Comparison of ENCODE assay signal across 12 cellular contexts in genomic region chr10:93503075-93503474, GRCh38. TPM values are rescaled to one million over a fixed set of nuclear protein-coding genes. Genes with fewer than 3 reads are reported as not detected.
A peak's percentile ranks its signal among the peaks of the same experiment; 100 is the strongest.
DNase-seq lines count a peak whose midpoint lies in the region; ATAC-seq and TF ChIP-seq lines count a peak whose summit lies in the region.
"Had no signal": no experiment of that assay in that cellular context is flagged by ENCODE, and none has a peak within 500 bp of the region (broad histone marks: within the 10 kb centered on the region; RNA-seq: fewer than 3 reads in every experiment).

No MANE protein-coding gene starts in this region.

- H3K27ac Mint-ChIP-seq in effector memory CD8-positive, alpha-beta T cell, result peak overlapping the region; percentile 55 to 79
- H3K27ac Mint-ChIP-seq in endothelial cell (ENCODE audit: unreplicated experiment), result no peak overlapping the region
- H3K27ac Mint-ChIP-seq: dendritic cell treated with granulocyte-macrophage colony-stimulating factor and Interleukin-4, amounts not matched to agents 40 ng/mL and 50 ng/mL, for 4 days had no signal

- peaks cover 3% of the 10 kb centered on the region for H3K36me3 Mint-ChIP-seq in effector memory CD8-positive, alpha-beta T cell (ENCODE audit: insufficient read depth)
- no peaks in the 10 kb centered on the region for H3K36me3 Mint-ChIP-seq in endothelial cell (ENCODE audit: low read depth, unreplicated experiment)

- DNase-seq in effector memory CD8-positive, alpha-beta T cell, result no peak
- DNase-seq in endothelial cell (ENCODE audit: low spot score), result no peak
- DNase-seq in sciatic nerve (ENCODE audit: low spot score), result no peak
- DNase-seq in SHP77 treated with DMSO at 0.1 percent for 48 hours (lab: John Stamatoyannopoulos, UW), result no peak
- DNase-seq: NCI-H187 treated with DMSO at 0.1 percent for 48 hours, nucleus accumbens had no signal

- H3K9me3 Mint-ChIP-seq in effector memory CD8-positive, alpha-beta T cell, result no peaks in the 10 kb centered on the region
- no peaks in the 10 kb centered on the region for H3K9me3 Mint-ChIP-seq in endothelial cell (ENCODE audit: unreplicated experiment)
- H3K9me3 Mint-ChIP-seq: dendritic cell treated with granulocyte-macrophage colony-stimulating factor and Interleukin-4, amounts not matched to agents 40 ng/mL and 50 ng/mL, for 4 days had no signal

- ATAC-seq in GM18499 (IDR thresholded peaks at IDR 0.05; ENCODE audit: insufficient read depth, unreplicated experiment) (peak; percentile 39), GM19468 (IDR thresholded peaks at IDR 0.05; ENCODE audit: extremely low read depth, unreplicated experiment) (peak; percentile 88), HG03097 (IDR thresholded peaks at IDR 0.05; ENCODE audit: low FRiP score, unreplicated experiment) (peak; percentile 71), sciatic nerve (no peak), HG03571 (IDR thresholded peaks at IDR 0.05; ENCODE audit: unreplicated experiment) (no peak)
- ATAC-seq in effector memory CD8-positive, alpha-beta T cell (replicated peaks), result peak; percentile 32
- ATAC-seq: Right ventricle myocardium inferior had no signal

- H3K4me1 Mint-ChIP-seq in effector memory CD8-positive, alpha-beta T cell (ENCODE audit: low read depth in 2 of 2), result peaks cover 5 to 19% of the 10 kb centered on the region in 2 donors
- H3K4me1 Mint-ChIP-seq in endothelial cell (ENCODE audit: unreplicated experiment), result peaks cover 2% of the 10 kb centered on the region

- H3K27me3 Mint-ChIP-seq in effector memory CD8-positive, alpha-beta T cell, result no peaks in the 10 kb centered on the region
- H3K27me3 Mint-ChIP-seq in endothelial cell (ENCODE audit: unreplicated experiment), result peaks cover 1% of the 10 kb centered on the region
- H3K27me3 Mint-ChIP-seq: dendritic cell treated with granulocyte-macrophage colony-stimulating factor and Interleukin-4, amounts not matched to agents 40 ng/mL and 50 ng/mL, for 4 days had no signal

- peak overlapping the region; percentile 45 to 71 for H3K4me3 Mint-ChIP-seq in effector memory CD8-positive, alpha-beta T cell
- no peak overlapping the region for H3K4me3 Mint-ChIP-seq in endothelial cell (ENCODE audit: unreplicated experiment)
- H3K4me3 Mint-ChIP-seq: dendritic cell treated with granulocyte-macrophage colony-stimulating factor and Interleukin-4, amounts not matched to agents 40 ng/mL and 50 ng/mL, for 4 days had no signal

- intact Hi-C loops in sciatic nerve (cut with DNase I), result no loop called here

- TF ChIP-seq CTCF in endothelial cell (IDR thresholded peaks at IDR 0.05; ENCODE audit: unreplicated experiment), result no peak

RNA-seq across cellular contexts. Expression of gene CEP55, which starts 6.7 kb away (rescaled TPM):
- 3.5 TPM for total RNA-seq in endothelial cell (ENCODE audit: unreplicated experiment)
- 0.62 TPM for total RNA-seq in sciatic nerve

RNA-seq across cellular contexts. Expression of gene MYOF, which starts 20.9 kb away (rescaled TPM):
- total RNA-seq in endothelial cell (ENCODE audit: unreplicated experiment), result 12.4 TPM
- 76.2 TPM for total RNA-seq in sciatic nerve

Comparison
In these comparisons a context has a peak if more than half of its experiments do, and no peak if none do; other contexts are left out.
1. ATAC-seq: peak in GM18499 (single experiment), GM19468 (single experiment), HG03097 (single experiment) and effector memory CD8-positive, alpha-beta T cell (single experiment); none in sciatic nerve (single experiment) and HG03571 (single experiment).